In genomic region chr2:24543252-24543651, GRCh38 we compare ENCODE assay signal across 12 cellular contexts. TPM values are rescaled to one million over a fixed set of nuclear protein-coding genes. Genes with fewer than 3 reads are reported as not detected.
A peak's percentile ranks its signal among the peaks of the same experiment; 100 is the strongest.
DNase-seq lines count a peak whose midpoint lies in the region; ATAC-seq, FAIRE-seq and TF ChIP-seq lines count a peak whose summit lies in the region.
"Had no signal": no experiment of that assay in that cellular context is flagged by ENCODE, and none has a peak within 500 bp of the region (broad histone marks: within the 10 kb centered on the region; RNA-seq: fewer than 3 reads in every experiment).

No MANE protein-coding gene starts in this region.

- H3K36me3 ChIP-seq in Panc1 (ENCODE audit: control insufficient read depth, insufficient read depth, low read length) (no peaks in the 10 kb centered on the region), gastroesophageal sphincter (no peaks in the 10 kb centered on the region), kidney (ENCODE audit: control insufficient read depth in 1 of 2, insufficient read depth in 2 of 2, low read length in 2 of 2) (no peaks in the 10 kb centered on the region)

- H3K9me3 ChIP-seq in Panc1 (ENCODE audit: control insufficient read depth, insufficient read depth, low read depth, low read length): peaks cover 10% of the 10 kb centered on the region; the same call in 1 of the 2 replicates
- no peaks in the 10 kb centered on the region for H3K9me3 ChIP-seq in gastroesophageal sphincter
- peaks cover 0 to 6% of the 10 kb centered on the region in 2 donors for H3K9me3 ChIP-seq in kidney (ENCODE audit: control insufficient read depth in 1 of 2, low read length in 2 of 2)

- no peak for TF ChIP-seq EP300 in gastroesophageal sphincter (IDR thresholded peaks at IDR 0.05)

- in situ Hi-C loops in Panc1 (cut with HindIII; ENCODE audit: low pct_unique_long_range_greater_than_20kb, low sequenced_read_pairs): no loop called here

- H3K4me3 ChIP-seq in GM12864 (ENCODE audit: low read depth, low read length): no peak overlapping the region
- no peak overlapping the region for H3K4me3 ChIP-seq in Panc1 (ENCODE audit: low read depth in 2 of 2, low read length in 2 of 2)
- no peak overlapping the region for H3K4me3 ChIP-seq in fibroblast of pulmonary artery (replicated peaks; ENCODE audit: low read depth, low read length)
- H3K4me3 ChIP-seq in gastroesophageal sphincter: no peak overlapping the region
- no peak overlapping the region for H3K4me3 ChIP-seq in kidney (ENCODE audit: low read length in 2 of 2)
- H3K4me3 ChIP-seq: skin epidermis had no signal

- DNase-seq in AML-193 (lab: John Stamatoyannopoulos, UW) (peak; percentile 16 to 18), GM12864 (ENCODE audit: low read depth) (no peak), Panc1 (ENCODE audit: low read depth, low spot score) (no peak), fibroblast of pulmonary artery (ENCODE audit: low read depth) (no peak), kidney (no peak), glomerular visceral epithelial cell (ENCODE audit: extremely low spot score) (no peak)
- no peak for DNase-seq in effector CD8-positive, alpha-beta T cell (lab: John Stamatoyannopoulos, UW)
- DNase-seq: activated T-cell treated with anti-CD3 and anti-CD28 coated beads, Interleukin-2, amount 50 U/mL, for 4 hours; NCI-H526 treated with DMSO at 0.1 percent for 48 hours; stimulated activated CD8-positive, alpha-beta memory T cell treated with anti-CD3 and anti-CD28 coated beads, Interleukin-4, amount 100 ng/mL, for 48 hours had no signal

- H3K27ac ChIP-seq in Panc1 (ENCODE audit: low read length) (no peak overlapping the region), gastroesophageal sphincter (no peak overlapping the region), kidney (ENCODE audit: low read depth in 2 of 2, low read length in 2 of 2) (no peak overlapping the region)
- H3K27ac ChIP-seq: skin epidermis had no signal

- POLR2A ChIA-PET in Panc1 (lab: Charles Lee): no interaction called here

- FAIRE-seq in kidney (lab: Jason Lieb, UNC): no peak

- WGBS in gastroesophageal sphincter (ENCODE audit: low coverage in 1 of 2), 2 donors: 86 to 96% methylated on average over 2 of the region's 2 CpGs

- BruUV-seq in Panc1 (replicated peaks; lab: Mats Ljungman, UMichigan): no TSS peak

- no peak for TF ChIP-seq POLR2A in gastroesophageal sphincter (IDR thresholded peaks at IDR 0.05)

- TF ChIP-seq CTCF in GM12864 (IDR thresholded peaks at IDR 0.05; ENCODE audit: low read depth, low read length, missing control alignments) (peak; percentile 32), Panc1 (IDR thresholded peaks at IDR 0.05) (peak; percentile 43), fibroblast of pulmonary artery (IDR thresholded peaks at IDR 0.05; ENCODE audit: low read length, missing control alignments) (peak; percentile 10), gastroesophageal sphincter (IDR thresholded peaks at IDR 0.05) (peak in 1 of 4 experiments; percentile 8), kidney (IDR thresholded peaks at IDR 0.05; ENCODE audit: borderline replicate concordance, extremely low read depth, insufficient read depth) (no peak)

- H3K9ac ChIP-seq in kidney (ENCODE audit: low read length in 2 of 2): no peak overlapping the region

- ATAC-seq in Panc1 (no peak), gastroesophageal sphincter (no peak)
- ATAC-seq: activated T-cell treated with anti-CD3 and anti-CD28 coated beads, Interleukin-2, amount 50 U/mL, for 4 hours had no signal

- H3K27me3 ChIP-seq in Panc1 (ENCODE audit: control insufficient read depth, insufficient read depth, low read length) (no peaks in the 10 kb centered on the region), gastroesophageal sphincter (no peaks in the 10 kb centered on the region)

- H3K4me1 ChIP-seq in Panc1 (ENCODE audit: control insufficient read depth, insufficient read depth, low read length): no peaks in the 10 kb centered on the region
- peaks cover 0 to 10% (median 0%) of the 10 kb centered on the region in 3 donors for H3K4me1 ChIP-seq in gastroesophageal sphincter
- H3K4me1 ChIP-seq in kidney (ENCODE audit: control insufficient read depth in 1 of 2, insufficient read depth in 1 of 2, low read depth in 1 of 2, low read length in 2 of 2): peaks cover 0 to 5% of the 10 kb centered on the region in 2 donors

- intact Hi-C loops in Panc1 (cut with micrococcal nuclease; ENCODE audit: unreplicated experiment) (no loop called here), kidney (cut with DNase I) (no loop called here)

- CTCF ChIA-PET in Panc1 (lab: Charles Lee): no interaction called here

RNA-seq across cellular contexts. Expression of gene NCOA1, which starts 52.2 kb away (rescaled TPM):
- total RNA-seq in Panc1 (2021; ENCODE audit: unreplicated experiment) (24.6 TPM), gastroesophageal sphincter (10 to 100 TPM; 42.3 to 66.9 (median 47.4) TPM), kidney (41.5 TPM)
- polyA plus RNA-seq in Panc1 (2012; ENCODE audit: insufficient read length): 12.2 TPM
- 11.6 TPM for polyA plus RNA-seq in kidney (ENCODE audit: insufficient read depth, low read depth, low replicate concordance)

Comparison
In these comparisons a context has a peak if more than half of its experiments do, and no peak if none do; other contexts are left out.
1. DNase-seq: peak in AML-193 (2 of 2); none in GM12864 (single experiment), Panc1 (single experiment), fibroblast of pulmonary artery (single experiment), effector CD8-positive, alpha-beta T cell (single experiment), kidney (single experiment) and glomerular visceral epithelial cell (single experiment).